ENCODE assay signal across 8 cellular contexts in genomic region chr19:5154129-5154798, GRCh38.
DNase-seq lines count a peak whose midpoint lies in the region; ATAC-seq and TF ChIP-seq lines count a peak whose summit lies in the region.

No MANE protein-coding gene starts in this region.

- H3K4me2 ChIP-seq in mammary epithelial cell (ENCODE audit: insufficient read depth, low read depth, low read length) = no peak overlapping the region

- no peaks in the 10 kb centered on the region for H3K79me2 ChIP-seq in mammary epithelial cell (ENCODE audit: insufficient read depth, low read length)

- H3K27ac ChIP-seq in mammary epithelial cell (ENCODE audit: insufficient read depth, low read depth, low read length) = no peak overlapping the region

- H3K4me3 ChIP-seq in mammary epithelial cell (replicated peaks in 1 of 3; ENCODE audit: insufficient read depth in 1 of 3, low read depth in 2 of 3, low read length in 3 of 3) = no peak overlapping the region

- DNase-seq in NCI-H2196 (lab: John Stamatoyannopoulos, UW; ENCODE audit: unreplicated experiment) (peak; percentile 50), NCI-H2196 treated with DMSO at 0.1 percent for 48 hours (lab: John Stamatoyannopoulos, UW; ENCODE audit: unreplicated experiment) (no peak), SK-MEL-5 (ENCODE audit: low read depth, low spot score) (peak; percentile 47), mammary epithelial cell (no peak), myocyte (ENCODE audit: low read depth) (peak; percentile 30), mucosa of gallbladder (ENCODE audit: low spot score) (no peak), NCI-H2227 (lab: John Stamatoyannopoulos, UW; ENCODE audit: unreplicated experiment) (no peak)

- no TSS peak for BruUV-seq in mammary epithelial cell (replicated peaks; lab: Mats Ljungman, UMichigan)

- H2AFZ ChIP-seq in mammary epithelial cell (ENCODE audit: low read depth, low read length) = no peak overlapping the region

- H3K9ac ChIP-seq in mammary epithelial cell (ENCODE audit: insufficient read depth, low read length) = no peak overlapping the region

- H4K20me1 ChIP-seq in mammary epithelial cell (ENCODE audit: insufficient read depth, low read length) = no peaks in the 10 kb centered on the region

- intact Hi-C loops in mammary epithelial cell (cut with micrococcal nuclease) = no loop called here

- CTCF ChIA-PET in mammary epithelial cell (lab: Charles Lee; ENCODE audit: low non-redundant PET) = interaction anchor here (0.5 kb wide), 1 partner anchor 64 kb away, joined by 3 read pairs; no protein-coding TSS in a partner anchor

- no peaks in the 10 kb centered on the region for H3K27me3 ChIP-seq in mammary epithelial cell (ENCODE audit: insufficient read depth, low read length)

- dilution Hi-C loops in mammary epithelial cell (cut with HindIII; ENCODE audit: low sequenced_read_pairs) = loop anchor here (5.0 kb wide), 1 partner anchor 37 kb away; no protein-coding TSS in a partner anchor

- H3K36me3 ChIP-seq in mammary epithelial cell (ENCODE audit: insufficient read depth, low read length) = peaks cover 2% of the 10 kb centered on the region

- H3K4me1 ChIP-seq in mammary epithelial cell (ENCODE audit: insufficient read depth, low read length) = no peaks in the 10 kb centered on the region

- H3K9me3 ChIP-seq in mammary epithelial cell (replicated peaks; ENCODE audit: insufficient read depth, low read length) = no peaks in the 10 kb centered on the region

- WGBS in mammary epithelial cell (ENCODE audit: low coverage, missing lambda C conversion rate) = 94% methylated on average over 5 of the region's 17 CpGs

- in situ Hi-C loops in SK-MEL-5 (cut with HindIII; ENCODE audit: low pct_unique_long_range_greater_than_20kb, low sequenced_read_pairs) (no loop called here), mammary epithelial cell (cut with MboI; ENCODE audit: low sequenced_read_pairs in 2 of 2) (no loop called here)

- peak; percentile 34 to 58 for TF ChIP-seq CTCF in mammary epithelial cell (conservative IDR thresholded peaks at IDR 0.05 in 1 of 2, IDR thresholded peaks at IDR 0.05 in 1 of 2; ENCODE audit: extremely low read depth in 1 of 2, insufficient read depth in 1 of 2, low read depth in 1 of 2, low read length in 2 of 2)

- ATAC-seq in HG03354 (IDR thresholded peaks at IDR 0.05; ENCODE audit: poor library complexity, severe bottlenecking, unreplicated experiment) = no peak

Comparison
In these comparisons a context has a peak if more than half of its experiments do, and no peak if none do; other contexts are left out.
1. DNase-seq: peak in NCI-H2196 (single experiment), SK-MEL-5 (single experiment) and myocyte (single experiment); none in NCI-H2196 treated with DMSO at 0.1 percent for 48 hours (single experiment), mammary epithelial cell (single experiment), mucosa of gallbladder (single experiment) and NCI-H2227 (single experiment).